Comparison of ENCODE assay signal across 3 cellular contexts in genomic region chr19:36483653-36484052, GRCh38.
TF ChIP-seq lines count a peak whose summit lies in the region.

No MANE protein-coding gene starts in this region.

TF ChIP-seq in GM12891, 5 proteins besides CTCF, POLR2A, EP300 and RAD21:
- peak; percentile 73 for TF ChIP-seq SPI1 (IDR thresholded peaks at IDR 0.05; ENCODE audit: low read depth, low read length)
- no peak for TF ChIP-seq TAF1 (IDR thresholded peaks at IDR 0.05; ENCODE audit: low read depth, low read length)

TF ChIP-seq in K562, 482 proteins besides CTCF, POLR2A, EP300 and RAD21:
- TF ChIP-seq BACH1 (tag; IDR thresholded peaks at IDR 0.05) (no peak), SPI1 (IDR thresholded peaks at IDR 0.05; ENCODE audit: borderline replicate concordance, low read depth, low read length) (peak; percentile 28; the same call in 1 of the 2 replicates)

TF ChIP-seq in HEK293T, 16 proteins besides CTCF, POLR2A, EP300 and RAD21:
- TF ChIP-seq LEF1 (IDR thresholded peaks at IDR 0.05; ENCODE audit: borderline replicate concordance) (no peak), CTBP1 (IDR thresholded peaks at IDR 0.05; ENCODE audit: borderline replicate concordance) (no peak), HDGF (IDR thresholded peaks at IDR 0.05; ENCODE audit: borderline replicate concordance) (no peak), FOXK2 (IDR thresholded peaks at IDR 0.05) (no peak), FOXA1 (IDR thresholded peaks at IDR 0.05) (no peak), NFRKB (IDR thresholded peaks at IDR 0.05) (no peak), SP1 (IDR thresholded peaks at IDR 0.05) (no peak), ELF4 (IDR thresholded peaks at IDR 0.05) (no peak), TARDBP (IDR thresholded peaks at IDR 0.05) (no peak), BHLHE40 (IDR thresholded peaks at IDR 0.05; ENCODE audit: borderline replicate concordance) (no peak), SUZ12 (IDR thresholded peaks at IDR 0.05) (no peak), ARNT (IDR thresholded peaks at IDR 0.05) (no peak), FOXM1 (IDR thresholded peaks at IDR 0.05; ENCODE audit: borderline replicate concordance) (no peak), L3MBTL2 (conservative IDR thresholded peaks at IDR 0.05) (no peak)
